Comparison of ENCODE assay signal across 11 cellular contexts in the genomic region with DNA sequence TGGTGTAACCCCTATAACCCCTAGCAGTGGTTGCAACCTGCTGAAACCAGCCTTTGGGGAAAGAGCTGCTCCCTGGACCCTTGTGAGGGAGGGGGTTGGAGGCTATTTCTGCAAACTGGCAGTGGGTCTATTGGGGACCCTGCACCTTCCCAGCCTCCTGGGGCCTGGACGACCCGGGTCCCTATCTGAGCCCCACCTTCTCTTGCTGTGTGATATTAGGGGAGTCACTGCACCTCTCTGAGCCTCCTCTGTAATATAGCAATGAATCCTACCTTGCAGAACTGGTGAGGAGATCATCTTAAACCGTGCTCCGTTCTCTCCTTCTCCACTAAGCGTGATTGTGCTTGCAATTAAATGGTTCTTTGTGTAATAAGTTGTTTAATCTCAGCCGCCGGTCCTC. TPM values are rescaled to one million over a fixed set of nuclear protein-coding genes. Genes with fewer than 3 reads are reported as not detected.
"Had no signal": no experiment of that assay in that cellular context is flagged by ENCODE, and none has a peak within 500 bp of the region (broad histone marks: within the 10 kb centered on the region; RNA-seq: fewer than 3 reads in every experiment).

No MANE protein-coding gene starts in this region.

- H3K4me3 Mint-ChIP-seq: activated B cell treated with CpG ODN at 0.5 μM for 24 hours; activated CD4-positive, alpha-beta T cell treated with anti-CD3 and anti-CD28 coated beads, Interleukin-2, amount 10 ng/mL, durations not matched to agents 24 days and 14 days; activated CD8-positive, alpha-beta memory T cell treated with anti-CD3 and anti-CD28 coated beads, Interleukin-2, amount 10 ng/mL, durations not matched to agents 7 days and 5 days; activated naive CD8-positive, alpha-beta T cell treated with anti-CD3 and anti-CD28 coated beads, Interleukin-2, amount 50 U/mL, for 24 hours; activated T-helper 17 cell treated with anti-CD3 and anti-CD28 coated beads, Interleukin-2, amount 50 U/mL, for 72 hours; T-helper 17 cell had no signal

- DNase-seq: NCI-H1417 treated with DMSO at 0.1 percent for 48 hours, SIG-M5 had no signal

- H3K9me3 Mint-ChIP-seq: activated B cell treated with CpG ODN at 0.5 μM for 24 hours; activated CD4-positive, alpha-beta T cell treated with anti-CD3 and anti-CD28 coated beads, Interleukin-2, amount 10 ng/mL, durations not matched to agents 24 days and 14 days; activated naive CD4-positive, alpha-beta T cell treated with anti-CD3 and anti-CD28 coated beads, Interleukin-2, amount 50 U/mL, for 72 hours; activated naive CD8-positive, alpha-beta T cell treated with anti-CD3 and anti-CD28 coated beads, Interleukin-2, amount 50 U/mL, for 24 hours; activated T-helper 17 cell treated with anti-CD3 and anti-CD28 coated beads, Interleukin-2, amount 50 U/mL, for 72 hours had no signal

- H3K36me3 Mint-ChIP-seq: activated CD8-positive, alpha-beta memory T cell treated with anti-CD3 and anti-CD28 coated beads, Interleukin-2, amount 10 ng/mL, durations not matched to agents 7 days and 5 days; activated naive CD4-positive, alpha-beta T cell treated with anti-CD3 and anti-CD28 coated beads, Interleukin-2, amount 50 U/mL, for 72 hours had no signal

- H3K27ac Mint-ChIP-seq: activated B cell treated with CpG ODN at 0.5 μM for 24 hours; activated CD4-positive, alpha-beta T cell treated with anti-CD3 and anti-CD28 coated beads, Interleukin-2, amount 10 ng/mL, durations not matched to agents 24 days and 14 days; activated CD8-positive, alpha-beta memory T cell treated with anti-CD3 and anti-CD28 coated beads, Interleukin-2, amount 10 ng/mL, durations not matched to agents 7 days and 5 days; activated naive CD4-positive, alpha-beta T cell treated with anti-CD3 and anti-CD28 coated beads, Interleukin-2, amount 50 U/mL, for 72 hours; activated naive CD8-positive, alpha-beta T cell treated with anti-CD3 and anti-CD28 coated beads, Interleukin-2, amount 50 U/mL, for 24 hours; activated T-helper 17 cell treated with anti-CD3 and anti-CD28 coated beads, Interleukin-2, amount 50 U/mL, for 72 hours; T-helper 17 cell had no signal

- H3K4me1 Mint-ChIP-seq: activated T-helper 17 cell treated with anti-CD3 and anti-CD28 coated beads, Interleukin-2, amount 50 U/mL, for 72 hours had no signal

RNA-seq across cellular contexts. Expression of gene MPPED1, which starts 24.0 kb away (rescaled TPM):
- total RNA-seq: activated B cell treated with CpG ODN at 0.5 μM for 24 hours; activated CD4-positive, alpha-beta T cell treated with anti-CD3 and anti-CD28 coated beads, Interleukin-2, amount 10 ng/mL, durations not matched to agents 24 days and 14 days; activated CD8-positive, alpha-beta memory T cell treated with anti-CD3 and anti-CD28 coated beads, Interleukin-2, amount 10 ng/mL, durations not matched to agents 7 days and 5 days; activated naive CD4-positive, alpha-beta T cell treated with anti-CD3 and anti-CD28 coated beads, Interleukin-2, amount 50 U/mL, for 72 hours; activated T-helper 17 cell treated with anti-CD3 and anti-CD28 coated beads, Interleukin-2, amount 50 U/mL, for 72 hours; astrocyte; PC-9; T-helper 17 cell had no signal

RNA-seq across cellular contexts. Expression of gene SCUBE1, which starts 44.6 kb away (rescaled TPM):
- total RNA-seq: activated B cell treated with CpG ODN at 0.5 μM for 24 hours; activated CD4-positive, alpha-beta T cell treated with anti-CD3 and anti-CD28 coated beads, Interleukin-2, amount 10 ng/mL, durations not matched to agents 24 days and 14 days; activated T-helper 17 cell treated with anti-CD3 and anti-CD28 coated beads, Interleukin-2, amount 50 U/mL, for 72 hours; PC-9; T-helper 17 cell had no signal
